ENCODE assay signal across 9 cellular contexts in genomic region chr19:33798701-33799111, GRCh38. TPM values are rescaled to one million over a fixed set of nuclear protein-coding genes. Genes with fewer than 3 reads are reported as not detected.
DNase-seq lines count a peak whose midpoint lies in the region; ATAC-seq and TF ChIP-seq lines count a peak whose summit lies in the region.
"Had no signal": no experiment of that assay in that cellular context is flagged by ENCODE, and none has a peak within 500 bp of the region (broad histone marks: within the 10 kb centered on the region; RNA-seq: fewer than 3 reads in every experiment).

No MANE protein-coding gene starts in this region.

- H3K9me2 ChIP-seq in GM23338 (ENCODE audit: insufficient read depth) = no peaks in the 10 kb centered on the region

- peak overlapping the region; percentile 96 for H3K4me2 ChIP-seq in GM23338

- H3F3A ChIP-seq in GM23338 (replicated peaks; ENCODE audit: low read depth) = 0 out of 2 replicates have a peak, but pooled peaks cover 5% of the 10 kb centered on the region

- peak; percentile 56 for DNase-seq in GM23338 (ENCODE audit: low spot score)
- peak; percentile 49 for DNase-seq in iPS-NIHi7 (ENCODE audit: extremely low spot score)
- DNase-seq in NCI-H524 (lab: John Stamatoyannopoulos, UW) = no peak
- no peak for DNase-seq in activated CD8-positive, alpha-beta T cell treated with anti-CD3 and anti-CD28 coated beads, Interleukin-2, amount 10 ng/mL, durations not matched to agents 7 days and 5 days
- DNase-seq in NCI-H2196 (lab: John Stamatoyannopoulos, UW; ENCODE audit: unreplicated experiment) = no peak
- DNase-seq: NCI-H2081 had no signal

- H3K79me2 ChIP-seq in GM23338 (replicated peaks; ENCODE audit: insufficient read depth) = 0 out of 2 replicates have a peak, but pooled peaks cover 9% of the 10 kb centered on the region

- H3K4me1 Mint-ChIP-seq in GM23338 (peaks cover 25% of the 10 kb centered on the region), brain (peaks cover 35% of the 10 kb centered on the region)
- peaks cover 2% of the 10 kb centered on the region for H3K4me1 Mint-ChIP-seq in activated CD8-positive, alpha-beta T cell treated with anti-CD3 and anti-CD28 coated beads, Interleukin-2, amount 10 ng/mL, durations not matched to agents 7 days and 5 days (ENCODE audit: low read depth)

- H3K27ac ChIP-seq in GM23338 (ENCODE audit: low read depth) (0 out of 2 replicates have a peak overlapping the region, but pooled peaks have one; percentile 72), skeletal muscle tissue (ENCODE audit: low read depth, low read length) (peak overlapping the region; percentile 7)

- H3K36me3 Mint-ChIP-seq in GM23338 (ENCODE audit: low read depth) = peaks cover 42% of the 10 kb centered on the region
- peaks cover 7% of the 10 kb centered on the region for H3K36me3 Mint-ChIP-seq in brain
- no peaks in the 10 kb centered on the region for H3K36me3 Mint-ChIP-seq in activated CD8-positive, alpha-beta T cell treated with anti-CD3 and anti-CD28 coated beads, Interleukin-2, amount 10 ng/mL, durations not matched to agents 7 days and 5 days (ENCODE audit: low read depth)

- no peaks in the 10 kb centered on the region; the same call in 2 of the 3 replicates for H3K9me3 Mint-ChIP-seq in GM23338
- H3K9me3 Mint-ChIP-seq in brain = peaks cover 0 to 3% (median 0%) of the 10 kb centered on the region in 5 experiments
- no peaks in the 10 kb centered on the region for H3K9me3 Mint-ChIP-seq in activated CD8-positive, alpha-beta T cell treated with anti-CD3 and anti-CD28 coated beads, Interleukin-2, amount 10 ng/mL, durations not matched to agents 7 days and 5 days (ENCODE audit: insufficient read depth)

- H3K27me3 ChIP-seq in GM23338 (ENCODE audit: insufficient read depth) = no peaks in the 10 kb centered on the region
- H3K27me3 ChIP-seq in skeletal muscle tissue (ENCODE audit: control insufficient read depth in 3 of 3, insufficient read depth in 3 of 3, low read length in 3 of 3) = peaks cover 0 to 21% (median 4%) of the 10 kb centered on the region in 3 donors

- TF ChIP-seq CTCF in GM23338 (conservative IDR thresholded peaks at IDR 0.05; ENCODE audit: low read depth in 2 of 2) = no peak
- no peak for TF ChIP-seq CTCF in brain (conservative IDR thresholded peaks at IDR 0.05)

- H3K27ac Mint-ChIP-seq in GM23338 = no peak overlapping the region; the same call in 1 of the 2 replicates
- peak overlapping the region; percentile 68 to 95 (median 89) for H3K27ac Mint-ChIP-seq in brain
- no peak overlapping the region for H3K27ac Mint-ChIP-seq in activated CD8-positive, alpha-beta T cell treated with anti-CD3 and anti-CD28 coated beads, Interleukin-2, amount 10 ng/mL, durations not matched to agents 7 days and 5 days

- H4K20me1 ChIP-seq in GM23338 (replicated peaks; ENCODE audit: insufficient read depth) = peaks cover 10% of the 10 kb centered on the region; the same call in 1 of the 2 replicates

- POLR2A ChIA-PET in activated CD8-positive, alpha-beta T cell treated with anti-CD3 and anti-CD28 coated beads, Interleukin-2, amount 10 ng/mL, durations not matched to agents 7 days and 5 days (lab: Charles Lee) = no interaction called here

- H3K4me1 ChIP-seq in GM23338 (ENCODE audit: insufficient read depth) (peaks cover 24% of the 10 kb centered on the region), skeletal muscle tissue (ENCODE audit: control insufficient read depth in 3 of 3, insufficient read depth in 3 of 3, low read length in 3 of 3) (peaks cover 9 to 15% (median 10%) of the 10 kb centered on the region in 3 donors)

- H3K36me3 ChIP-seq in GM23338 (ENCODE audit: insufficient read depth) = no peaks in the 10 kb centered on the region; the same call in 1 of the 2 replicates
- H3K36me3 ChIP-seq in skeletal muscle tissue (ENCODE audit: control insufficient read depth in 3 of 3, insufficient read depth in 3 of 3, low read length in 3 of 3) = peaks cover 0 to 6% (median 4%) of the 10 kb centered on the region in 3 donors

- ATAC-seq in GM23338 (peak; percentile 4; the same call in 2 of the 3 replicates), HG03432 (IDR thresholded peaks at IDR 0.05; ENCODE audit: unreplicated experiment) (no peak)
- ATAC-seq in activated CD8-positive, alpha-beta T cell treated with anti-CD3 and anti-CD28 coated beads, Interleukin-2, amount 10 ng/mL, durations not matched to agents 7 days and 5 days = no peak

- peak overlapping the region in 1 of 3 donors; percentile 54 for H3K9ac ChIP-seq in skeletal muscle tissue (ENCODE audit: low read depth in 1 of 3, low read length in 3 of 3)

- H3K9me3 ChIP-seq in skeletal muscle tissue (ENCODE audit: control insufficient read depth in 3 of 3, low read length in 3 of 3) = no peaks in the 10 kb centered on the region

- H3K4me3 ChIP-seq in GM23338 = peak overlapping the region; percentile 88
- peak overlapping the region; percentile 31 to 60 (median 32) for H3K4me3 ChIP-seq in skeletal muscle tissue (ENCODE audit: low read length in 3 of 3)

- CTCF ChIA-PET in activated CD8-positive, alpha-beta T cell treated with anti-CD3 and anti-CD28 coated beads, Interleukin-2, amount 10 ng/mL, durations not matched to agents 7 days and 5 days (lab: Charles Lee) = interaction anchor here (1.1 to 2.7 kb wide), 2 partner anchors 21 to 298 kb away, joined by 4 to 9 read pairs; no protein-coding TSS in a partner anchor

- H3K4me3 Mint-ChIP-seq in GM23338 = peak overlapping the region; percentile 88
- H3K4me3 Mint-ChIP-seq in brain = peak overlapping the region; percentile 80 to 94 (median 90)
- H3K4me3 Mint-ChIP-seq in activated CD8-positive, alpha-beta T cell treated with anti-CD3 and anti-CD28 coated beads, Interleukin-2, amount 10 ng/mL, durations not matched to agents 7 days and 5 days = no peak overlapping the region

- H3K27me3 Mint-ChIP-seq in GM23338 (ENCODE audit: insufficient read depth, low read depth, poor library complexity) (peaks cover 24% of the 10 kb centered on the region), brain (peaks cover 5% of the 10 kb centered on the region)
- peaks cover 20% of the 10 kb centered on the region for H3K27me3 Mint-ChIP-seq in activated CD8-positive, alpha-beta T cell treated with anti-CD3 and anti-CD28 coated beads, Interleukin-2, amount 10 ng/mL, durations not matched to agents 7 days and 5 days (ENCODE audit: low read depth)

- 0 out of 2 replicates have a peak overlapping the region, but pooled peaks have one; percentile 15 for H2AFZ ChIP-seq in GM23338

TF ChIP-seq in GM23338, 12 proteins besides CTCF, POLR2A, EP300 and RAD21 (continues in another document):
- TF ChIP-seq ZNF331 (CRISPR knock-in tag; IDR thresholded peaks at IDR 0.05; ENCODE audit: low read depth) (no peak), ZNF114 (CRISPR knock-in tag; IDR thresholded peaks at IDR 0.05) (no peak)

RNA-seq across cellular contexts. Expression of gene KCTD15, which starts 2.0 kb away (rescaled TPM):
- total RNA-seq in GM23338 (2014; rRNA removed; shearing (Covaris generic)) = 46.9 and 60.1 TPM in 2 replicates
- polyA plus RNA-seq in GM23338 (2016; fragmentation: Nextera tagmentation; extraction: Ambion mirVana) (5.1 and 5.8 TPM in 2 replicates), brain (ENCODE audit: insufficient read depth, low read depth, low replicate concordance) (13.7 TPM)
- 34.4 TPM for total RNA-seq in skeletal muscle tissue
- under 1 TPM; 0.42 TPM for total RNA-seq in activated CD8-positive, alpha-beta T cell treated with anti-CD3 and anti-CD28 coated beads, Interleukin-2, amount 10 ng/mL, durations not matched to agents 7 days and 5 days

Comparison
In these comparisons a context has a peak if more than half of its experiments do, and no peak if none do; other contexts are left out.
1. DNase-seq: peak in GM23338 (single experiment) and iPS-NIHi7 (single experiment); none in NCI-H524 (0 of 2), activated CD8-positive, alpha-beta T cell treated with anti-CD3 and anti-CD28 coated beads, Interleukin-2, amount 10 ng/mL, durations not matched to agents 7 days and 5 days (single experiment) and NCI-H2196 (single experiment).
2. H3K27ac Mint-ChIP-seq: peak in brain (5 of 5); none in GM23338 (single experiment) and activated CD8-positive, alpha-beta T cell treated with anti-CD3 and anti-CD28 coated beads, Interleukin-2, amount 10 ng/mL, durations not matched to agents 7 days and 5 days (single experiment).
3. RNA of gene KCTD15, which starts 2.0 kb away (total RNA-seq): 46.9 to 60.1 TPM in GM23338 and 34.4 TPM in skeletal muscle tissue (single experiment); 0.42 TPM in activated CD8-positive, alpha-beta T cell treated with anti-CD3 and anti-CD28 coated beads, Interleukin-2, amount 10 ng/mL, durations not matched to agents 7 days and 5 days; every median in the first group is over 10 times any median in the second.